ENCODE assay signal across 18 cellular contexts in genomic region chr16:23561586-23561985, GRCh38. TPM values are rescaled to one million over a fixed set of nuclear protein-coding genes. Genes with fewer than 3 reads are reported as not detected.
DNase-seq lines count a peak whose midpoint lies in the region; ATAC-seq and TF ChIP-seq lines count a peak whose summit lies in the region.
"Had no signal": no experiment of that assay in that cellular context is flagged by ENCODE, and none has a peak within 500 bp of the region (broad histone marks: within the 10 kb centered on the region; RNA-seq: fewer than 3 reads in every experiment).

No MANE protein-coding gene starts in this region.

- no peaks in the 10 kb centered on the region for H3K4me1 ChIP-seq in endodermal cell (ENCODE audit: control insufficient read depth, insufficient read depth, low read length)

- no peak for TF ChIP-seq CTCF in CD4-positive, alpha-beta T cell (IDR thresholded peaks at IDR 0.05)
- TF ChIP-seq CTCF in endodermal cell (conservative IDR thresholded peaks at IDR 0.05), result peak; percentile 17

- no peak overlapping the region for H3K27ac Mint-ChIP-seq in CD4-positive, alpha-beta T cell
- H3K27ac Mint-ChIP-seq in endodermal cell, result peak overlapping the region; percentile 61
- no peak overlapping the region for H3K27ac Mint-ChIP-seq in T-helper 2 cell treated with Interferon-gamma antibody and Interleukin-4, amounts not matched to agents 5 μg/mL and 100 μg/mL, for 36 hours
- H3K27ac Mint-ChIP-seq: B cell; CD4-positive, CD25-positive, alpha-beta regulatory T cell had no signal

- H3K36me3 ChIP-seq in endodermal cell (ENCODE audit: control insufficient read depth, insufficient read depth, low read length), result peaks cover 75% of the 10 kb centered on the region

- CTCF ChIA-PET in CD4-positive, alpha-beta T cell (lab: Charles Lee), result no interaction called here

- H3K4me1 Mint-ChIP-seq in CD4-positive, alpha-beta T cell (ENCODE audit: low read depth), result peaks cover 32% of the 10 kb centered on the region
- H3K4me1 Mint-ChIP-seq in endodermal cell, result peaks cover 2% of the 10 kb centered on the region
- peaks cover 20% of the 10 kb centered on the region for H3K4me1 Mint-ChIP-seq in T-helper 2 cell treated with Interferon-gamma antibody and Interleukin-4, amounts not matched to agents 5 μg/mL and 100 μg/mL, for 36 hours (ENCODE audit: low read depth)

- no peaks in the 10 kb centered on the region for H3K9me3 ChIP-seq in CD4-positive, alpha-beta T cell (ENCODE audit: control insufficient read depth, low read length)
- H3K9me3 ChIP-seq in endodermal cell (ENCODE audit: control insufficient read depth, low read length), result no peaks in the 10 kb centered on the region

- no peaks in the 10 kb centered on the region for H3K27me3 ChIP-seq in CD4-positive, alpha-beta T cell (ENCODE audit: control insufficient read depth, insufficient read depth, low read length)
- H3K27me3 ChIP-seq in endodermal cell (ENCODE audit: control insufficient read depth, insufficient read depth, low read length, poor library complexity, severe bottlenecking), result no peaks in the 10 kb centered on the region

- no peak overlapping the region for H3K9ac ChIP-seq in endodermal cell (ENCODE audit: extremely low read depth, low read length, poor library complexity, severe bottlenecking)

- H3K4me3 ChIP-seq in endodermal cell (ENCODE audit: low read length), result no peak overlapping the region

- H3K27ac ChIP-seq in CD4-positive, alpha-beta T cell (ENCODE audit: low read depth, low read length), result no peak overlapping the region
- H3K27ac ChIP-seq in endodermal cell (ENCODE audit: low read depth, low read length), result no peak overlapping the region
- H3K27ac ChIP-seq: 22Rv1 had no signal

- no peaks in the 10 kb centered on the region for H3K27me3 Mint-ChIP-seq in CD4-positive, alpha-beta T cell
- no peaks in the 10 kb centered on the region for H3K27me3 Mint-ChIP-seq in endodermal cell (ENCODE audit: insufficient read depth)
- no peaks in the 10 kb centered on the region for H3K27me3 Mint-ChIP-seq in T-helper 2 cell treated with Interferon-gamma antibody and Interleukin-4, amounts not matched to agents 5 μg/mL and 100 μg/mL, for 36 hours (ENCODE audit: low read depth)
- H3K27me3 Mint-ChIP-seq: B cell; CD4-positive, CD25-positive, alpha-beta regulatory T cell had no signal

- peaks cover 90% of the 10 kb centered on the region for H3K36me3 Mint-ChIP-seq in CD4-positive, alpha-beta T cell (ENCODE audit: low read depth)
- H3K36me3 Mint-ChIP-seq in endodermal cell (ENCODE audit: low read depth), result peaks cover 67% of the 10 kb centered on the region
- peaks cover 53% of the 10 kb centered on the region for H3K36me3 Mint-ChIP-seq in T-helper 2 cell treated with Interferon-gamma antibody and Interleukin-4, amounts not matched to agents 5 μg/mL and 100 μg/mL, for 36 hours (ENCODE audit: low read depth)

- intact Hi-C loops in CD4-positive, alpha-beta T cell (cut with DNase I, micrococcal nuclease), result no loop called here
- intact Hi-C loops in posterior cingulate gyrus (cut with DNase I), result no loop called here

- POLR2A ChIA-PET in CD4-positive, alpha-beta T cell (lab: Charles Lee), result no interaction called here

- peak overlapping the region; percentile 38 for H3K4me3 Mint-ChIP-seq in CD4-positive, alpha-beta T cell
- H3K4me3 Mint-ChIP-seq in endodermal cell, result no peak overlapping the region
- no peak overlapping the region for H3K4me3 Mint-ChIP-seq in T-helper 2 cell treated with Interferon-gamma antibody and Interleukin-4, amounts not matched to agents 5 μg/mL and 100 μg/mL, for 36 hours
- H3K4me3 Mint-ChIP-seq: B cell had no signal

- peak; percentile 19 for DNase-seq in DMS 273 (lab: John Stamatoyannopoulos, UW; ENCODE audit: unreplicated experiment)
- no peak for DNase-seq in DMS 273 treated with DMSO at 0.1 percent for 48 hours (lab: John Stamatoyannopoulos, UW)
- DNase-seq in CD4-positive, alpha-beta T cell, result no peak
- DNase-seq in NAMALWA (ENCODE audit: low spot score), result peak; percentile 35
- DNase-seq in endodermal cell, result no peak
- DNase-seq in posterior cingulate gyrus, result no peak
- DNase-seq in T-helper 2 cell treated with Interferon-gamma antibody and Interleukin-4, amounts not matched to agents 5 μg/mL and 100 μg/mL, for 36 hours (ENCODE audit: low spot score), result no peak
- DNase-seq: DMS79, Kasumi-1, NCI-H187 treated with DMSO at 0.1 percent for 48 hours, NCI-H69, OCI-M1, RPMI8226, SW 1271 had no signal

- ATAC-seq in CD4-positive, alpha-beta T cell (ENCODE audit: poor library complexity), result no peak
- ATAC-seq in HG02885 (IDR thresholded peaks at IDR 0.05; ENCODE audit: poor library complexity, unreplicated experiment), result no peak

- 91 to 97% methylated on average over 3 to 5 of the region's 5 CpGs for WGBS in endodermal cell (ENCODE audit: insufficient coverage in 1 of 2, insufficient read length in 1 of 2), 2 experiments

- H3K9me3 Mint-ChIP-seq in CD4-positive, alpha-beta T cell, result no peaks in the 10 kb centered on the region
- H3K9me3 Mint-ChIP-seq in endodermal cell, result peaks cover 3% of the 10 kb centered on the region
- H3K9me3 Mint-ChIP-seq in T-helper 2 cell treated with Interferon-gamma antibody and Interleukin-4, amounts not matched to agents 5 μg/mL and 100 μg/mL, for 36 hours, result no peaks in the 10 kb centered on the region
- H3K9me3 Mint-ChIP-seq: CD4-positive, CD25-positive, alpha-beta regulatory T cell had no signal

RNA-seq across cellular contexts. Expression of gene UBFD1, which starts 4.1 kb away (rescaled TPM):
- 10 to 100 TPM; 53.7 to 59.5 TPM for total RNA-seq in CD4-positive, alpha-beta T cell
- total RNA-seq in endodermal cell, result 100 to 1,000 TPM; 105 to 113 TPM
- polyA plus RNA-seq in endodermal cell (2013, experiment 1 of 2), result 59.4 TPM
- 54.8 TPM for polyA plus RNA-seq in endodermal cell (2013, experiment 2 of 2)

RNA-seq across cellular contexts. Expression of gene EARS2, which starts 4.4 kb away (rescaled TPM):
- total RNA-seq in CD4-positive, alpha-beta T cell, result 1 to 10 TPM; 7.9 to 8.0 TPM
- total RNA-seq in endodermal cell, result 10 to 100 TPM; 32.0 to 36.1 TPM
- 29.1 TPM for polyA plus RNA-seq in endodermal cell (2013, experiment 1 of 2)
- 21.1 TPM for polyA plus RNA-seq in endodermal cell (2013, experiment 2 of 2)

RNA-seq across cellular contexts. Expression of gene NDUFAB1, which starts 34.5 kb away (rescaled TPM):
- 10 to 100 TPM; 23.0 to 28.3 TPM for total RNA-seq in CD4-positive, alpha-beta T cell
- 100 to 1,000 TPM; 106 to 120 TPM for total RNA-seq in endodermal cell
- 145 TPM for polyA plus RNA-seq in endodermal cell (2013, experiment 1 of 2)
- polyA plus RNA-seq in endodermal cell (2013, experiment 2 of 2), result 125 TPM

RNA-seq across cellular contexts. Expression of gene GGA2, which starts 51.3 kb away (rescaled TPM):
- total RNA-seq in CD4-positive, alpha-beta T cell, result 10 to 100 TPM; 96.5 to 96.9 TPM
- total RNA-seq in endodermal cell, result 100 to 1,000 TPM in 1 of 2 donors, 10 to 100 TPM in 1; 99.4 to 116 TPM
- 72.5 TPM for polyA plus RNA-seq in endodermal cell (2013, experiment 1 of 2)
- polyA plus RNA-seq in endodermal cell (2013, experiment 2 of 2), result 57.7 TPM

Comparison
In these comparisons a context has a peak if more than half of its experiments do, and no peak if none do; other contexts are left out.
1. DNase-seq: peak in DMS 273 (single experiment) and NAMALWA (single experiment); none in DMS 273 treated with DMSO at 0.1 percent for 48 hours (single experiment), CD4-positive, alpha-beta T cell (0 of 10), endodermal cell (single experiment), posterior cingulate gyrus (0 of 10) and T-helper 2 cell treated with Interferon-gamma antibody and Interleukin-4, amounts not matched to agents 5 μg/mL and 100 μg/mL, for 36 hours (single experiment).